Comparison of ENCODE assay signal across 1 cellular context in genomic region chr2:226490172-226490571, GRCh38.
TF ChIP-seq lines count a peak whose summit lies in the region.

No MANE protein-coding gene starts in this region.

TF ChIP-seq in SK-N-SH treated with all-trans-retinoic acid at 6 μM for 48 hours, 23 proteins besides CTCF, POLR2A, EP300 and RAD21 (continued from another document):
- TF ChIP-seq POU6F1 (CRISPR knock-in tag; IDR thresholded peaks at IDR 0.05; ENCODE audit: borderline replicate concordance, low read depth), result no peak
- TF ChIP-seq RARB (CRISPR knock-in tag; IDR thresholded peaks at IDR 0.05), result no peak
- TF ChIP-seq TCF4 (CRISPR knock-in tag; IDR thresholded peaks at IDR 0.05; ENCODE audit: borderline replicate concordance), result no peak
- TF ChIP-seq ZC3H10 (CRISPR knock-in tag; IDR thresholded peaks at IDR 0.05), result no peak
- no peak for TF ChIP-seq CSRNP3 (CRISPR knock-in tag; IDR thresholded peaks at IDR 0.05)
TF ChIP-seq in SK-N-SH treated with all-trans-retinoic acid at 6 μM for 48 hours: peak in this region for 0.
